ENCODE assay signal across 9 cellular contexts in genomic region chr14:30608533-30609006, GRCh38. TPM values are rescaled to one million over a fixed set of nuclear protein-coding genes. Genes with fewer than 3 reads are reported as not detected.
A peak's percentile ranks its signal among the peaks of the same experiment; 100 is the strongest.
DNase-seq lines count a peak whose midpoint lies in the region; ATAC-seq, FAIRE-seq and TF ChIP-seq lines count a peak whose summit lies in the region.
"Had no signal": no experiment of that assay in that cellular context is flagged by ENCODE, and none has a peak within 500 bp of the region (broad histone marks: within the 10 kb centered on the region; RNA-seq: fewer than 3 reads in every experiment).

No MANE protein-coding gene starts in this region.

- no peaks in the 10 kb centered on the region for H3K9me3 ChIP-seq in pancreas

- peak overlapping the region; percentile 8 for H3K27ac Mint-ChIP-seq in endothelial cell (ENCODE audit: unreplicated experiment)

- ATAC-seq in pancreas (peak; percentile 73 to 88 (median 80)), HG03095 (IDR thresholded peaks at IDR 0.05; ENCODE audit: unreplicated experiment) (no peak)

- intact Hi-C loops in pancreas (cut with DNase I) = no loop called here

- no peak for FAIRE-seq in pancreas (lab: Jason Lieb, UNC)

- TF ChIP-seq CTCF in endothelial cell (IDR thresholded peaks at IDR 0.05; ENCODE audit: unreplicated experiment) (no peak), pancreas (IDR thresholded peaks at IDR 0.05) (no peak)

- peaks cover 0 to 4% (median 0%) of the 10 kb centered on the region in 3 donors for H3K36me3 ChIP-seq in pancreas
- H3K36me3 ChIP-seq in H7 (replicated peaks; ENCODE audit: control insufficient read depth, insufficient read depth, low read length) = peaks cover 18% of the 10 kb centered on the region

- peak; percentile 73 for DNase-seq in ELR (ENCODE audit: low read depth)
- DNase-seq in NCI-H774 (lab: John Stamatoyannopoulos, UW) = peak; percentile 68
- DNase-seq in endothelial cell (ENCODE audit: low spot score) = no peak
- peak in 1 of 6 donors; percentile 47 for DNase-seq in pancreas
- DNase-seq in CD1c-positive myeloid dendritic cell (ENCODE audit: extremely low spot score) = no peak
- no peak for DNase-seq in H7
- DNase-seq in cortex of kidney (lab: John Stamatoyannopoulos, UW) = no peak

- H3K4me3 ChIP-seq in pancreas = no peak overlapping the region
- H3K4me3 ChIP-seq in H7 (ENCODE audit: insufficient read depth, low read depth, low read length) = no peak overlapping the region
- H3K4me3 ChIP-seq: SK-N-MC had no signal

- WGBS in pancreas, 2 donors = 48 to 52% methylated on average over 5 of the region's 5 CpGs

- H3K4me3 Mint-ChIP-seq in endothelial cell (ENCODE audit: unreplicated experiment) = peak overlapping the region; percentile 52

- H3K9me3 Mint-ChIP-seq in endothelial cell (ENCODE audit: unreplicated experiment) = no peaks in the 10 kb centered on the region

- peaks cover 8 to 11% (median 8%) of the 10 kb centered on the region in 3 donors for H3K4me1 ChIP-seq in pancreas

- H3K27me3 ChIP-seq in pancreas (no peaks in the 10 kb centered on the region), H7 (ENCODE audit: control insufficient read depth, insufficient read depth, low read length) (no peaks in the 10 kb centered on the region)

- H3K4me1 Mint-ChIP-seq in endothelial cell (ENCODE audit: unreplicated experiment) = peaks cover 4% of the 10 kb centered on the region

- peaks cover 9% of the 10 kb centered on the region for H3K36me3 Mint-ChIP-seq in endothelial cell (ENCODE audit: low read depth, unreplicated experiment)

- peak overlapping the region in 1 of 4 donors; percentile 16 for H3K27ac ChIP-seq in pancreas
- H3K27ac ChIP-seq: SK-N-MC had no signal

- H3K27me3 Mint-ChIP-seq in endothelial cell (ENCODE audit: unreplicated experiment) = peaks cover 4% of the 10 kb centered on the region

RNA-seq across cellular contexts. Expression of gene SCFD1, which starts 13.5 kb away (rescaled TPM):
- total RNA-seq in endothelial cell (ENCODE audit: unreplicated experiment) = 38.7 TPM
- total RNA-seq in pancreas = 10 to 100 TPM; 47.0 to 58.4 (median 53.5) TPM
- 10 to 100 TPM; 67.3 to 71.5 TPM for polyA plus RNA-seq in pancreas
- total RNA-seq in H7 (2014; rRNA removed; shearing (Covaris generic)) = 84.5 and 84.7 TPM in 2 replicates

RNA-seq across cellular contexts. Expression of gene G2E3, which starts 49.6 kb away (rescaled TPM):
- 23.9 TPM for total RNA-seq in endothelial cell (ENCODE audit: unreplicated experiment)
- 1 to 10 TPM; 5.2 to 9.5 (median 7.0) TPM for total RNA-seq in pancreas
- polyA plus RNA-seq in pancreas = 1 to 10 TPM; 1.9 to 3.9 TPM
- total RNA-seq in H7 (2014; rRNA removed; shearing (Covaris generic)) = 41.1 and 50.3 TPM in 2 replicates

Comparison
In these comparisons a context has a peak if more than half of its experiments do, and no peak if none do; other contexts are left out.
1. DNase-seq: peak in ELR (single experiment) and NCI-H774 (single experiment); none in endothelial cell (single experiment), CD1c-positive myeloid dendritic cell (single experiment), H7 (single experiment) and cortex of kidney (single experiment).